In the genomic region with DNA sequence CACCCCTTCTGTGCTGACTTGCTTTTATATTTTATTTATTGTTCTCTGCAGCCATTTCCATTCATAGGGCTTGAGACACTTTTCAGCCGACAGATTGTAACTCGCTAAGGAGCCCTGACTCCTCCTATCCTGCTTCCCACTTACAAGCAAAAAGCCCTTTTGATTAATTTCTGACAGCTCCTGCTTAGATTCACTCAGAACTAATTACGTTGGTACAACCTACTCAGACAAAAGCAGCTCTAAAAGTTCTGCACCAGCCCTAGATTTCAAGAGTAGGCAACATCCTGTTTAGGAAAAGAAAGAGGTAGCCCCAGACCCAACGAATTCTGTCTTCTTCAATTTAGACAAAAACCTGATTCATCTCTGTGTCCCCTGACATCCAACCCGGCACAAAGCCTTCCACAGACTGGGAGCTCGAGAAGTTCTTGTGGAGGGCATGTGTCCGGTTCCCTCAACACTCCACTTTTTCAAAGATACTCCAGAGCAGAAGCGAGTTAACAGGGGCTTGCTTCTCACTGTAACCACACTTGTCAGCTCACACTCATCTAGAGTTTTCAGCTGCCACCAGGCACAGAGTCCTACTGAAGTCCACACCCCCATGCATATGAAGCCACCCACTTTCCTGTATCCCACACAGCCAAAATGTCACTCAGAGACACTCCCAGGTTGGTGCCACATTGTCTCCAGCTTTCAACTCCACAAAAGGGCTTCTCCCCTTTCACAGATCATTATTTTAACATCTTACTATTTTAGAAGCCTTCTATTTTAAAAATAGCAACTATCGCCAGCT, we compare ENCODE assay signal across 22 cellular contexts.
DNase-seq lines count a peak whose midpoint lies in the region; ATAC-seq and TF ChIP-seq lines count a peak whose summit lies in the region.
"Had no signal": no experiment of that assay in that cellular context is flagged by ENCODE, and none has a peak within 500 bp of the region (broad histone marks: within the 10 kb centered on the region; RNA-seq: fewer than 3 reads in every experiment).

No MANE protein-coding gene starts in this region.

- peaks cover 19% of the 10 kb centered on the region for H3K27me3 Mint-ChIP-seq in mesothelial cell of epicardium (ENCODE audit: low read depth)
- peaks cover 25% of the 10 kb centered on the region for H3K27me3 Mint-ChIP-seq in chondrocyte (ENCODE audit: low read depth)

- H3K27ac Mint-ChIP-seq in mesothelial cell of epicardium (peak overlapping the region; percentile 61), chondrocyte (ENCODE audit: unreplicated experiment) (no peak overlapping the region)
- H3K27ac Mint-ChIP-seq: HFFc6 had no signal

- ATAC-seq in right cardiac atrium (peak; percentile 41 to 66), left ventricle myocardium superior (no peak), HG02870 (IDR thresholded peaks at IDR 0.05; ENCODE audit: unreplicated experiment) (no peak), GM18498 (IDR thresholded peaks at IDR 0.05; ENCODE audit: unreplicated experiment) (no peak)
- ATAC-seq: HepG2, Right ventricle myocardium inferior, SK-N-SH treated with all-trans-retinoic acid at 6 μM for 48 hours had no signal

- no peaks in the 10 kb centered on the region for H3K36me3 ChIP-seq in WERI-Rb-1

- H3K36me3 Mint-ChIP-seq in mesothelial cell of epicardium = no peaks in the 10 kb centered on the region
- H3K36me3 Mint-ChIP-seq in chondrocyte (ENCODE audit: low read depth) = no peaks in the 10 kb centered on the region

- H3K9me3 Mint-ChIP-seq in mesothelial cell of epicardium (peaks cover 4% of the 10 kb centered on the region), chondrocyte (ENCODE audit: low read depth) (peaks cover 3% of the 10 kb centered on the region)

- H3K4me3 ChIP-seq in right cardiac atrium (ENCODE audit: low read length) = peak overlapping the region; percentile 12
- no peak overlapping the region for H3K4me3 ChIP-seq in WERI-Rb-1 (ENCODE audit: low read depth, low read length)
- H3K4me3 ChIP-seq: PC-9 had no signal

- no peaks in the 10 kb centered on the region for H3K27me3 ChIP-seq in right cardiac atrium (ENCODE audit: control insufficient read depth, insufficient read depth)
- no peaks in the 10 kb centered on the region for H3K27me3 ChIP-seq in WERI-Rb-1 (ENCODE audit: insufficient read depth, low read depth, severe bottlenecking)

- intact Hi-C loops in right cardiac atrium (cut with DNase I) = no loop called here
- intact Hi-C loops in left ventricle myocardium superior (cut with micrococcal nuclease) = no loop called here

- no peaks in the 10 kb centered on the region for H3K4me1 ChIP-seq in right cardiac atrium (ENCODE audit: control insufficient read depth, insufficient read depth, low read length)

- H3K4me1 Mint-ChIP-seq in mesothelial cell of epicardium (peaks cover 11% of the 10 kb centered on the region), chondrocyte (ENCODE audit: low read depth) (no peaks in the 10 kb centered on the region)

- H3K9me3 ChIP-seq in right cardiac atrium (ENCODE audit: control insufficient read depth, low read length) (no peaks in the 10 kb centered on the region), WERI-Rb-1 (ENCODE audit: severe bottlenecking) (no peaks in the 10 kb centered on the region)

- no peak overlapping the region for H3K4me3 Mint-ChIP-seq in mesothelial cell of epicardium
- no peak overlapping the region for H3K4me3 Mint-ChIP-seq in chondrocyte (ENCODE audit: unreplicated experiment)
- H3K4me3 Mint-ChIP-seq: CD4-positive, CD25-positive, alpha-beta regulatory T cell; HFFc6 had no signal

- TF ChIP-seq CTCF in WERI-Rb-1 (IDR thresholded peaks at IDR 0.05; ENCODE audit: low read depth, low read length) (no peak), mesothelial cell of epicardium (IDR thresholded peaks at IDR 0.05; ENCODE audit: unreplicated experiment) (no peak), chondrocyte (IDR thresholded peaks at IDR 0.05) (no peak)

- DNase-seq in right cardiac atrium = no peak
- DNase-seq in left ventricle myocardium superior = no peak
- DNase-seq in WERI-Rb-1 = peak; percentile 23
- no peak for DNase-seq in mesothelial cell of epicardium (ENCODE audit: low spot score in 2 of 2, unreplicated experiment in 2 of 2)
- no peak for DNase-seq in chondrocyte (ENCODE audit: low spot score)
- DNase-seq in stimulated activated CD4-positive, alpha-beta T cell treated with anti-CD3 and anti-CD28 coated beads, Interleukin-4, amount 100 ng/mL, for 24 hours = no peak
- DNase-seq: ACHN; Calu3; CD4-positive, CD25-positive, alpha-beta regulatory T cell; DMS79 treated with DMSO at 0.1 percent for 48 hours; GOT3; HFFc6; NCI-H1105 treated with DMSO at 0.1 percent for 48 hours; NCI-H2029; NCI-H524; PC-9 had no signal

- no peak overlapping the region for H3K27ac ChIP-seq in right cardiac atrium (ENCODE audit: low read length)
- H3K27ac ChIP-seq in WERI-Rb-1 = no peak overlapping the region
- H3K27ac ChIP-seq: KMS-11, PC-9 had no signal

- WGBS in right cardiac atrium = 18% methylated on average over 9 of the region's 9 CpGs

Comparison
In these comparisons a context has a peak if more than half of its experiments do, and no peak if none do; other contexts are left out.
1. ATAC-seq: peak in right cardiac atrium (2 of 2); none in left ventricle myocardium superior (single experiment), HG02870 (single experiment) and GM18498 (single experiment).